8 cellular contexts compared by ENCODE assay signal in genomic region chr4:183097251-183098079, GRCh38. TPM values are rescaled to one million over a fixed set of nuclear protein-coding genes. Genes with fewer than 3 reads are reported as not detected.
DNase-seq lines count a peak whose midpoint lies in the region; ATAC-seq, FAIRE-seq and TF ChIP-seq lines count a peak whose summit lies in the region.

No MANE protein-coding gene starts in this region.

- no peak overlapping the region for H3K4me3 Mint-ChIP-seq in stimulated activated naive B cell treated with anti-CD40 and anti-IgM and Interleukin-4, amounts not matched to agents 10 μg/mL and 1 μg/mL and 100 μg/mL, for 72 hours

- H3K36me3 ChIP-seq in MG63 (no peaks in the 10 kb centered on the region; the same call in 1 of the 2 replicates), ascending aorta (no peaks in the 10 kb centered on the region)

- H3K27me3 Mint-ChIP-seq in stimulated activated naive B cell treated with anti-CD40 and anti-IgM and Interleukin-4, amounts not matched to agents 10 μg/mL and 1 μg/mL and 100 μg/mL, for 72 hours, result peaks cover 30 to 36% of the 10 kb centered on the region in 2 donors

- peak overlapping the region; percentile 94 to 98 for H3K27ac ChIP-seq in ascending aorta

- H3K4me3 ChIP-seq in MG63 (peak overlapping the region; percentile 68), ascending aorta (peak overlapping the region; percentile 79 to 98)

- no peak overlapping the region for H3K27ac Mint-ChIP-seq in stimulated activated naive B cell treated with anti-CD40 and anti-IgM and Interleukin-4, amounts not matched to agents 10 μg/mL and 1 μg/mL and 100 μg/mL, for 72 hours

- FAIRE-seq in H54 (lab: Jason Lieb, UNC), result no peak

- no peak for TF ChIP-seq CTCF in ascending aorta (IDR thresholded peaks at IDR 0.05)

- no peaks in the 10 kb centered on the region for H3K9me3 Mint-ChIP-seq in stimulated activated naive B cell treated with anti-CD40 and anti-IgM and Interleukin-4, amounts not matched to agents 10 μg/mL and 1 μg/mL and 100 μg/mL, for 72 hours

- ATAC-seq in HG03095 (IDR thresholded peaks at IDR 0.05; ENCODE audit: unreplicated experiment), result no peak
- ATAC-seq in stimulated activated naive B cell treated with anti-CD40 and anti-IgM and Interleukin-4, amounts not matched to agents 10 μg/mL and 1 μg/mL and 100 μg/mL, for 72 hours (replicated peaks), result no peak

- H3K36me3 Mint-ChIP-seq in stimulated activated naive B cell treated with anti-CD40 and anti-IgM and Interleukin-4, amounts not matched to agents 10 μg/mL and 1 μg/mL and 100 μg/mL, for 72 hours, result no peaks in the 10 kb centered on the region

- DNase-seq in MG63 (no peak), ascending aorta (ENCODE audit: low spot score in 2 of 2) (peak in 1 of 2 donors; percentile 64), iris pigment epithelial cell (ENCODE audit: low read depth) (peak; percentile 47), COLO668 (lab: John Stamatoyannopoulos, UW; ENCODE audit: unreplicated experiment) (no peak), H54 (ENCODE audit: insufficient read length, low spot score) (no peak)
- peak; percentile 2 to 3 for DNase-seq in stimulated activated CD4-positive, alpha-beta T cell treated with anti-CD3 and anti-CD28 coated beads, Interleukin-4, amount 100 ng/mL, for 4 hours
- DNase-seq in stimulated activated naive B cell treated with anti-CD40 and anti-IgM and Interleukin-4, amounts not matched to agents 10 μg/mL and 1 μg/mL and 100 μg/mL, for 72 hours, result no peak

- TF ChIP-seq POLR2A in H54 (IDR thresholded peaks at IDR 0.05; ENCODE audit: low read depth, low read length), result no peak

- intact Hi-C loops in ascending aorta (cut with DNase I), result loop anchor here (2.0 to 10.0 kb wide), 6 partner anchors 23 to 1375 kb away; partner anchors contain the start of genes CDKN2AIP, DCTD, ING2 and IRF2

- H3K9me3 ChIP-seq in MG63 (no peaks in the 10 kb centered on the region), ascending aorta (no peaks in the 10 kb centered on the region)

- peaks cover 5 to 13% of the 10 kb centered on the region in 2 donors for H3K4me1 Mint-ChIP-seq in stimulated activated naive B cell treated with anti-CD40 and anti-IgM and Interleukin-4, amounts not matched to agents 10 μg/mL and 1 μg/mL and 100 μg/mL, for 72 hours

- H3K4me1 ChIP-seq in ascending aorta, result peaks cover 0 to 10% of the 10 kb centered on the region in 2 donors

- no peaks in the 10 kb centered on the region for H3K27me3 ChIP-seq in MG63
- no peaks in the 10 kb centered on the region for H3K27me3 ChIP-seq in ascending aorta

RNA-seq across cellular contexts. Expression of gene WWC2, which starts 1.6 kb away (rescaled TPM):
- total RNA-seq in MG63 (2014; rRNA removed; shearing (Covaris generic); ENCODE audit: low replicate concordance), result 11.4 and 16.0 TPM in 2 replicates
- total RNA-seq in ascending aorta, result 3.8 TPM

Comparison
In these comparisons a context has a peak if more than half of its experiments do, and no peak if none do; other contexts are left out.
1. DNase-seq: peak in iris pigment epithelial cell (single experiment) and stimulated activated CD4-positive, alpha-beta T cell treated with anti-CD3 and anti-CD28 coated beads, Interleukin-4, amount 100 ng/mL, for 4 hours (2 of 2); none in MG63 (single experiment), COLO668 (single experiment), stimulated activated naive B cell treated with anti-CD40 and anti-IgM and Interleukin-4, amounts not matched to agents 10 μg/mL and 1 μg/mL and 100 μg/mL, for 72 hours (single experiment) and H54 (single experiment).